Comparison of ENCODE assay signal across 24 cellular contexts in the genomic region with DNA sequence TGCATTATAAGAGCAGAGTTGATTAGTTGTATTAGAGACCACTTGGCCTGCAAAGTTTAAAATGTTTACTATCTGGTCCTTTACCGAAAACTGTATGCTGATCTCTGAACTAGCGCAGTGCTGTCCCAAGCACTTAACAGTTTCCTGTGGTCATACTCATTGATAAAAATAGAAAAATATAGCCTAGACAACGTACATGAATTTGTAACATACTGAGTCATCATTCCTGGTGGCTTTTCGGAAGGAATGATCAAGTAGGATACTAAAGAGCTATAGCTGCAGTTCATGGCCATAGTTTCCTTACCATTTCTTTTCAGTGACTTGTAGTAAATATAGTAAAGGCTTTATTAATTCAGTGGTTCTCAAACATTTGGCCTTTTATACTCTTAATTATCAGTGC. TPM values are rescaled to one million over a fixed set of nuclear protein-coding genes. Genes with fewer than 3 reads are reported as not detected.
DNase-seq lines count a peak whose midpoint lies in the region; ATAC-seq and TF ChIP-seq lines count a peak whose summit lies in the region.
"Had no signal": no experiment of that assay in that cellular context is flagged by ENCODE, and none has a peak within 500 bp of the region (broad histone marks: within the 10 kb centered on the region; RNA-seq: fewer than 3 reads in every experiment).

No MANE protein-coding gene starts in this region.

- H3K4me3 ChIP-seq in mammary epithelial cell (replicated peaks in 1 of 3; ENCODE audit: insufficient read depth in 1 of 3, low read depth in 2 of 3, low read length in 3 of 3) (no peak overlapping the region), astrocyte of the spinal cord (ENCODE audit: low read depth, low read length) (no peak overlapping the region), aorta (ENCODE audit: low read length in 2 of 2) (no peak overlapping the region)
- H3K4me3 ChIP-seq: esophagus muscularis mucosa, GM23338, pancreas, skin epidermis, tibial nerve had no signal

- no peaks in the 10 kb centered on the region for H3K27me3 Mint-ChIP-seq in MCF 10A (ENCODE audit: insufficient read depth, unreplicated experiment)
- H3K27me3 Mint-ChIP-seq: activated CD8-positive, alpha-beta memory T cell treated with anti-CD3 and anti-CD28 coated beads, Interleukin-2, amount 10 ng/mL, durations not matched to agents 7 days and 5 days; dendritic cell treated with granulocyte-macrophage colony-stimulating factor and Interleukin-4, amounts not matched to agents 40 ng/mL and 50 ng/mL, for 4 days; T-helper 17 cell had no signal

- no peaks in the 10 kb centered on the region for H3K9me3 Mint-ChIP-seq in MCF 10A (ENCODE audit: unreplicated experiment)
- H3K9me3 Mint-ChIP-seq: CD8-positive, alpha-beta T cell; dendritic cell treated with granulocyte-macrophage colony-stimulating factor and Interleukin-4, amounts not matched to agents 40 ng/mL and 50 ng/mL, for 4 days; GM23338 had no signal

- peak; percentile 16 for DNase-seq in MCF 10A (ENCODE audit: unreplicated experiment)
- no peak for DNase-seq in mammary epithelial cell
- DNase-seq in astrocyte of the spinal cord (ENCODE audit: low read depth, low spot score) = peak; percentile 84
- peak; percentile 39 for DNase-seq in foreskin melanocyte
- no peak for DNase-seq in epidermal melanocyte (ENCODE audit: insufficient read length, low spot score)
- no peak for DNase-seq in aorta
- DNase-seq: activated CD8-positive, alpha-beta memory T cell treated with anti-CD3 and anti-CD28 coated beads, Interleukin-2, amount 10 ng/mL, durations not matched to agents 7 days and 5 days; activated gamma-delta T cell; amygdala; CD8-positive, alpha-beta T cell; Kasumi-1; left ventricle myocardium superior; NCI-H1436 treated with DMSO at 0.1 percent for 48 hours; NCI-H226; pancreas; T-helper 17 cell had no signal

- dilution Hi-C loops in mammary epithelial cell (cut with HindIII; ENCODE audit: low sequenced_read_pairs) = no loop called here

- TF ChIP-seq CTCF in MCF 10A (IDR thresholded peaks at IDR 0.05; ENCODE audit: unreplicated experiment) (no peak), mammary epithelial cell (conservative IDR thresholded peaks at IDR 0.05 in 1 of 2, IDR thresholded peaks at IDR 0.05 in 1 of 2; ENCODE audit: extremely low read depth in 1 of 2, insufficient read depth in 1 of 2, low read depth in 1 of 2, low read length in 2 of 2) (no peak), astrocyte of the spinal cord (IDR thresholded peaks at IDR 0.05; ENCODE audit: low read depth, low read length) (no peak)

- no peak overlapping the region for H3K4me2 ChIP-seq in mammary epithelial cell (ENCODE audit: insufficient read depth, low read depth, low read length)
- H3K4me2 ChIP-seq: GM23338 had no signal

- BruUV-seq in MCF 10A (replicated peaks; lab: Mats Ljungman, UMichigan) = no TSS peak
- no TSS peak for BruUV-seq in mammary epithelial cell (replicated peaks; lab: Mats Ljungman, UMichigan)

- H3K4me1 ChIP-seq in mammary epithelial cell (ENCODE audit: insufficient read depth, low read length) (no peaks in the 10 kb centered on the region), aorta (ENCODE audit: control insufficient read depth in 1 of 2, insufficient read depth in 2 of 2, low read length in 2 of 2) (no peaks in the 10 kb centered on the region)
- H3K4me1 ChIP-seq: esophagus muscularis mucosa, pancreas, tibial nerve had no signal

- H3K36me3 Mint-ChIP-seq in MCF 10A (ENCODE audit: insufficient read depth, unreplicated experiment) = peaks cover 17% of the 10 kb centered on the region
- H3K36me3 Mint-ChIP-seq: CD8-positive, alpha-beta T cell had no signal

- no peak overlapping the region for H3K27ac Mint-ChIP-seq in MCF 10A (ENCODE audit: low read depth, unreplicated experiment)
- H3K27ac Mint-ChIP-seq: activated CD8-positive, alpha-beta memory T cell treated with anti-CD3 and anti-CD28 coated beads, Interleukin-2, amount 10 ng/mL, durations not matched to agents 7 days and 5 days; CD8-positive, alpha-beta T cell; dendritic cell treated with granulocyte-macrophage colony-stimulating factor and Interleukin-4, amounts not matched to agents 40 ng/mL and 50 ng/mL, for 4 days; GM23338; T-helper 17 cell had no signal

- WGBS in mammary epithelial cell (ENCODE audit: low coverage, missing lambda C conversion rate) = 74% methylated on average over 4 of the region's 4 CpGs
- 85 to 91% methylated on average over 4 of the region's 4 CpGs for WGBS in aorta, 2 donors

- CTCF ChIA-PET in MCF 10A (lab: Yijun Ruan, JAX) (no interaction called here), mammary epithelial cell (lab: Charles Lee; ENCODE audit: low non-redundant PET) (no interaction called here)

- no peak overlapping the region for H3K9ac ChIP-seq in mammary epithelial cell (ENCODE audit: insufficient read depth, low read length)

- H2AFZ ChIP-seq in mammary epithelial cell (ENCODE audit: low read depth, low read length) = no peak overlapping the region
- H2AFZ ChIP-seq: GM23338 had no signal

- POLR2A ChIA-PET in MCF 10A (lab: Yijun Ruan, JAX) = no interaction called here

- no peak overlapping the region for H3K27ac ChIP-seq in mammary epithelial cell (ENCODE audit: insufficient read depth, low read depth, low read length)
- H3K27ac ChIP-seq in aorta (ENCODE audit: low read depth in 1 of 2, low read length in 2 of 2) = no peak overlapping the region
- H3K27ac ChIP-seq: 22Rv1, esophagus muscularis mucosa, pancreas, skin epidermis, tibial nerve had no signal

- H3K79me2 ChIP-seq in mammary epithelial cell (ENCODE audit: insufficient read depth, low read length) = no peaks in the 10 kb centered on the region

- intact Hi-C loops in MCF 10A (cut with micrococcal nuclease) = no loop called here
- intact Hi-C loops in mammary epithelial cell (cut with micrococcal nuclease) = no loop called here
- intact Hi-C loops in aorta (cut with DNase I) = no loop called here

- ATAC-seq in GM19452 (IDR thresholded peaks at IDR 0.05; ENCODE audit: unreplicated experiment) = no peak
- ATAC-seq in HG03159 (IDR thresholded peaks at IDR 0.05; ENCODE audit: unreplicated experiment) = no peak
- ATAC-seq in aorta (ENCODE audit: low FRiP score) = no peak
- ATAC-seq: activated CD8-positive, alpha-beta memory T cell treated with anti-CD3 and anti-CD28 coated beads, Interleukin-2, amount 10 ng/mL, durations not matched to agents 7 days and 5 days; CD8-positive, alpha-beta T cell; GM23338; left ventricle myocardium superior; pancreas; T-helper 17 cell had no signal

- no peaks in the 10 kb centered on the region for H4K20me1 ChIP-seq in mammary epithelial cell (ENCODE audit: insufficient read depth, low read length)

- no peaks in the 10 kb centered on the region for H3K27me3 ChIP-seq in mammary epithelial cell (ENCODE audit: insufficient read depth, low read length)
- no peaks in the 10 kb centered on the region for H3K27me3 ChIP-seq in aorta (ENCODE audit: control insufficient read depth in 1 of 2, insufficient read depth in 2 of 2, low read length in 1 of 2)
- H3K27me3 ChIP-seq: esophagus muscularis mucosa, pancreas, tibial nerve had no signal

- H3K4me3 Mint-ChIP-seq in MCF 10A (ENCODE audit: unreplicated experiment) = no peak overlapping the region
- H3K4me3 Mint-ChIP-seq: activated CD8-positive, alpha-beta memory T cell treated with anti-CD3 and anti-CD28 coated beads, Interleukin-2, amount 10 ng/mL, durations not matched to agents 7 days and 5 days; CD8-positive, alpha-beta T cell; dendritic cell treated with granulocyte-macrophage colony-stimulating factor and Interleukin-4, amounts not matched to agents 40 ng/mL and 50 ng/mL, for 4 days; GM23338; T-helper 17 cell had no signal

- H3K36me3 ChIP-seq in mammary epithelial cell (ENCODE audit: insufficient read depth, low read length) (peaks cover 14% of the 10 kb centered on the region), aorta (ENCODE audit: control insufficient read depth in 1 of 2, insufficient read depth in 2 of 2, low read length in 1 of 2) (no peaks in the 10 kb centered on the region)
- H3K36me3 ChIP-seq: esophagus muscularis mucosa, pancreas, tibial nerve had no signal

- H3K4me1 Mint-ChIP-seq in MCF 10A (ENCODE audit: insufficient read depth, unreplicated experiment) = peaks cover 5% of the 10 kb centered on the region
- H3K4me1 Mint-ChIP-seq: activated CD8-positive, alpha-beta memory T cell treated with anti-CD3 and anti-CD28 coated beads, Interleukin-2, amount 10 ng/mL, durations not matched to agents 7 days and 5 days; GM23338 had no signal

- H3K9me3 ChIP-seq in mammary epithelial cell (replicated peaks; ENCODE audit: insufficient read depth, low read length) = no peaks in the 10 kb centered on the region
- H3K9me3 ChIP-seq in aorta (ENCODE audit: control insufficient read depth, low read length) = no peaks in the 10 kb centered on the region
- H3K9me3 ChIP-seq: esophagus muscularis mucosa, pancreas, tibial nerve had no signal

- in situ Hi-C loops in mammary epithelial cell (cut with MboI; ENCODE audit: low sequenced_read_pairs in 2 of 2) (no loop called here), astrocyte of the spinal cord (cut with HindIII; ENCODE audit: low sequenced_read_pairs) (no loop called here)

RNA-seq across cellular contexts. Expression of a gene that starts 18.4 kb away (rescaled TPM):
- total RNA-seq in MCF 10A (2022) (11.9 and 19.1 TPM in 2 replicates), mammary epithelial cell (10 to 100 TPM in 1 of 2 donors, 1 to 10 TPM in 1; 1.8 to 15.9 TPM), aorta (under 1 TPM; 0.45 to 0.84 TPM)
- polyA plus RNA-seq in mammary epithelial cell (13.9 TPM), aorta (1 to 10 TPM in 1 of 2 donors, not detected in 1; 1.6 TPM)
- polyA minus RNA-seq in mammary epithelial cell = 30.5 TPM

Comparison
In these comparisons a context has a peak if more than half of its experiments do, and no peak if none do; other contexts are left out.
1. DNase-seq: peak in MCF 10A (single experiment), astrocyte of the spinal cord (single experiment) and foreskin melanocyte (single experiment); none in mammary epithelial cell (single experiment), epidermal melanocyte (single experiment) and aorta (0 of 2).